In the genomic region with DNA sequence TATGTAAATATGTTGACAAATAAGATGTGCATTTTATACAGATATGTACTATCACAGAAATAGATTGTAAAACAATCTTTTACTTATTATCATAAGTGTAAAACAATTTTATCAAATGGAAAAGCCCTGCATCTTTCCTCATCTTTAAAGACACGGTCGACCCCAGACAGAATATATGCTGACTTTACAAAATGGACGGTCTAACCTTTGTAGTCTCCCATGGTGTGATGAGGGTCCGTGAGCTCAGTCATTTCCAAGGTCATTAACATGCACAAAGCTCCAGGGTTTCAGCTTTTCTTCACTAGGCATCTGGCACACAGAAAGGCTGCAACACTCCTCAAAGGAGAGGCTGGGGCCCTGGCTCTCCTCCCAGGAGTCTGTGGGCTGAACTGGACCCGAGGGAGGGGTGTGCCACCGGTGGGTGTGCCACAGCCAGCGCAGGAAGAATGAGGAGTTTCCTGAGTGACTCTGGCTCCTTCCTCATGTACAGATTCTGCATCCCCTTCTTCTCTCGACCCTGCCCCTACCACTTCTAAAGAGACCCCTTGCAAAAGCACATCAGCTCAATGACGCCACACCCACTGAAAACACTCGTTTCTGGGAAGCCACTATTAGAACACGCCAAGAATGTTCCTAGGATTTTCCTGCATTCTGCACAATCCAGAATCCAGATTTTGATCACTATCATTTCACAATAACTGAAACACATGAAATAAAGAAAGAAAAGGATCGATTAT, we compare ENCODE assay signal across 8 cellular contexts. TPM values are rescaled to one million over a fixed set of nuclear protein-coding genes. Genes with fewer than 3 reads are reported as not detected.
DNase-seq lines count a peak whose midpoint lies in the region; ATAC-seq, FAIRE-seq and TF ChIP-seq lines count a peak whose summit lies in the region.

No MANE protein-coding gene starts in this region.

- H3K79me2 ChIP-seq in endothelial cell of umbilical vein (ENCODE audit: control insufficient read depth, insufficient read depth, low read length) = no peaks in the 10 kb centered on the region

- peak overlapping the region; percentile 89 for H3K9ac ChIP-seq in endothelial cell of umbilical vein (replicated peaks; ENCODE audit: extremely low read depth, insufficient read depth, low read length)

- H3K4me1 ChIP-seq in endothelial cell of umbilical vein (ENCODE audit: control insufficient read depth, extremely low read depth, insufficient read depth, low read length) (peaks cover 45% of the 10 kb centered on the region), mesodermal cell (ENCODE audit: control insufficient read depth, insufficient read depth, low read length, poor library complexity, severe bottlenecking) (peaks cover 40% of the 10 kb centered on the region), tibial nerve (peaks cover 0 to 67% (median 33%) of the 10 kb centered on the region in 4 donors)

- peak overlapping the region; percentile 89 for H3K4me2 ChIP-seq in endothelial cell of umbilical vein (ENCODE audit: insufficient read depth, low read length)

- WGBS in mesodermal cell (ENCODE audit: insufficient coverage in 2 of 2), 2 experiments = 86 to 87% methylated on average over 7 to 8 of the region's 12 CpGs
- WGBS in tibial nerve, 2 donors = 15 to 17% methylated on average over 11 to 12 of the region's 12 CpGs

- CTCF ChIA-PET in endothelial cell of umbilical vein (lab: Charles Lee) = interaction anchor here (0.6 to 6.8 kb wide), 15 partner anchors 9 to 380 kb away, joined by 3 to 54 read pairs (median 4); a partner anchor contains a TSS

- H2AFZ ChIP-seq in endothelial cell of umbilical vein (ENCODE audit: low read depth, low read length) = peak overlapping the region; percentile 56

- dilution Hi-C loops in endothelial cell of umbilical vein (cut with MboI; ENCODE audit: extremely low pct_ligation_motif_present, low sequenced_read_pairs) = loop anchor here (25.0 kb wide), 1 partner anchor 122 kb away; no protein-coding TSS in a partner anchor

- ATAC-seq in GM21619 (IDR thresholded peaks at IDR 0.05; ENCODE audit: unreplicated experiment) = no peak

- H3K27me3 ChIP-seq in MG63 (no peaks in the 10 kb centered on the region), endothelial cell of umbilical vein (ENCODE audit: control insufficient read depth in 2 of 2, insufficient read depth in 2 of 2, low read length in 2 of 2) (no peaks in the 10 kb centered on the region), tibial nerve (no peaks in the 10 kb centered on the region)

- TF ChIP-seq CTCF in endothelial cell of umbilical vein (IDR thresholded peaks at IDR 0.05; ENCODE audit: extremely low read depth in 1 of 2, insufficient read depth in 1 of 2, low read depth in 1 of 2, low read length in 2 of 2) = no peak
- TF ChIP-seq CTCF in tibial nerve (IDR thresholded peaks at IDR 0.05) = no peak

- TF ChIP-seq POLR2A in endothelial cell of umbilical vein (IDR thresholded peaks at IDR 0.05; ENCODE audit: low read depth, low read length) (no peak), tibial nerve (IDR thresholded peaks at IDR 0.05) (no peak)

- peak; percentile 74 for FAIRE-seq in endothelial cell of umbilical vein (lab: Jason Lieb, UNC)

- DNase-seq in MG63 (peak; percentile 86), endothelial cell of umbilical vein (ENCODE audit: low read depth, low spot score) (peak; percentile 85), tibial nerve (ENCODE audit: low spot score in 2 of 2) (peak in 1 of 2 donors; percentile 36), NCI-H748 (lab: John Stamatoyannopoulos, UW; ENCODE audit: unreplicated experiment) (no peak), cerebellar nuclear complex (lab: John Stamatoyannopoulos, UW) (no peak), inferior parietal cortex (ENCODE audit: extremely low spot score) (no peak)

- POLR2A ChIA-PET in endothelial cell of umbilical vein (lab: Charles Lee) = interaction anchor here (1.0 to 1.3 kb wide), 2 partner anchors 26 to 51 kb away, joined by 3 read pairs; a partner anchor contains a TSS

- H3K4me3 ChIP-seq in MG63 (peak overlapping the region; percentile 26), endothelial cell of umbilical vein (replicated peaks in 1 of 3; ENCODE audit: insufficient read depth in 1 of 3, low read depth in 1 of 3, low read length in 3 of 3) (peak overlapping the region; percentile 3 to 68 (median 35)), mesodermal cell (ENCODE audit: extremely low read depth, insufficient read depth, low read length, poor library complexity, severe bottlenecking) (no peak overlapping the region), tibial nerve (peak overlapping the region in 3 of 4 donors; percentile 11 to 34 (median 17))

- H3K9me3 ChIP-seq in MG63 (no peaks in the 10 kb centered on the region), endothelial cell of umbilical vein (replicated peaks; ENCODE audit: control insufficient read depth, insufficient read depth, low read length) (no peaks in the 10 kb centered on the region), mesodermal cell (ENCODE audit: control insufficient read depth, low read length) (no peaks in the 10 kb centered on the region), tibial nerve (no peaks in the 10 kb centered on the region)

- no peaks in the 10 kb centered on the region for H3K36me3 ChIP-seq in MG63
- no peaks in the 10 kb centered on the region for H3K36me3 ChIP-seq in endothelial cell of umbilical vein (ENCODE audit: control insufficient read depth in 2 of 2, extremely low read depth in 1 of 2, insufficient read depth in 2 of 2, low read length in 2 of 2)
- H3K36me3 ChIP-seq in mesodermal cell (ENCODE audit: control insufficient read depth, insufficient read depth, low read length) = no peaks in the 10 kb centered on the region
- H3K36me3 ChIP-seq in tibial nerve = no peaks in the 10 kb centered on the region

- H3K27ac ChIP-seq in endothelial cell of umbilical vein (ENCODE audit: insufficient read depth, low read depth, low read length) = peak overlapping the region; percentile 92
- peak overlapping the region; percentile 83 for H3K27ac ChIP-seq in mesodermal cell (ENCODE audit: low read depth, low read length, severe bottlenecking)
- H3K27ac ChIP-seq in tibial nerve = peak overlapping the region; percentile 65 to 89 (median 78)

- intact Hi-C loops in endothelial cell of umbilical vein (cut with micrococcal nuclease) = loop anchor here (1.0 kb wide), 5 partner anchors 30 to 60 kb away; no protein-coding TSS in a partner anchor

- peak in 1 of 2 donors; percentile 77 for TF ChIP-seq EP300 in tibial nerve (IDR thresholded peaks at IDR 0.05)

- H4K20me1 ChIP-seq in endothelial cell of umbilical vein (replicated peaks; ENCODE audit: control insufficient read depth, extremely low read depth, insufficient read depth, low read length) = no peaks in the 10 kb centered on the region

- TSS peak; percentile 45 for BruUV-seq in endothelial cell of umbilical vein (replicated peaks; lab: Mats Ljungman, UMichigan)

- no peaks in the 10 kb centered on the region for H3K9me1 ChIP-seq in endothelial cell of umbilical vein (replicated peaks; ENCODE audit: control insufficient read depth, extremely low read depth, insufficient read depth, low read length)

TF ChIP-seq in endothelial cell of umbilical vein, 7 proteins besides CTCF, POLR2A, EP300 and RAD21:
- TF ChIP-seq MYC (IDR thresholded peaks at IDR 0.05; ENCODE audit: low read depth, low read length) = no peak

RNA-seq across cellular contexts. Expression of a gene that starts 26.2 kb away (rescaled TPM):
- total RNA-seq in MG63 (2014; rRNA removed; shearing (Covaris generic); ENCODE audit: low replicate concordance) = 19.4 and 23.9 TPM in 2 replicates
- 111 and 128 TPM in 2 replicates for total RNA-seq in endothelial cell of umbilical vein
- 202 and 235 TPM in 2 replicates for polyA plus RNA-seq in endothelial cell of umbilical vein
- 70.1 and 75.0 TPM in 2 replicates for polyA plus RNA-seq in endothelial cell of umbilical vein (2011; cell fraction: cytosol; rRNA removed)
- polyA plus RNA-seq in endothelial cell of umbilical vein (2011; cell fraction: nucleus; rRNA removed) = 155 and 160 TPM in 2 replicates
- 56.4 and 63.6 TPM in 2 replicates for polyA plus RNA-seq in endothelial cell of umbilical vein (2012)
- polyA minus RNA-seq in endothelial cell of umbilical vein = 467 and 488 TPM in 2 replicates
- polyA minus RNA-seq in endothelial cell of umbilical vein (2011; cell fraction: cytosol; rRNA and poly(A)+ RNA removed) = 79.5 TPM
- 282 and 347 TPM in 2 replicates for polyA minus RNA-seq in endothelial cell of umbilical vein (2011; cell fraction: nucleus; rRNA and poly(A)+ RNA removed)
- polyA plus RNA-seq in mesodermal cell (2013, experiment 1 of 2) = 23.9 TPM
- polyA plus RNA-seq in mesodermal cell (2013, experiment 2 of 2) = 19.0 TPM
- 100 to 1,000 TPM; 152 to 373 (median 209) TPM for total RNA-seq in tibial nerve

Comparison
In these comparisons a context has a peak if more than half of its experiments do, and no peak if none do; other contexts are left out.
1. DNase-seq: peak in MG63 (single experiment) and endothelial cell of umbilical vein (single experiment); none in NCI-H748 (single experiment), cerebellar nuclear complex (0 of 2) and inferior parietal cortex (single experiment).
2. Peak in every context shown above with its lines, with median percentiles within 50 percentile points of each other: H3K27ac ChIP-seq.